8 cellular contexts compared by ENCODE assay signal in genomic region chr15:90219421-90220141, GRCh38. TPM values are rescaled to one million over a fixed set of nuclear protein-coding genes. Genes with fewer than 3 reads are reported as not detected.
DNase-seq lines count a peak whose midpoint lies in the region; ATAC-seq and TF ChIP-seq lines count a peak whose summit lies in the region.

No MANE protein-coding gene starts in this region.

- intact Hi-C loops in CD4-positive, alpha-beta memory T cell (cut with micrococcal nuclease), result no loop called here
- intact Hi-C loops in mucosa of descending colon (cut with DNase I, micrococcal nuclease), result no loop called here

- CTCF ChIA-PET in CD4-positive, alpha-beta memory T cell (lab: Charles Lee; ENCODE audit: partially characterized antibody), result interaction anchor here (0.7 to 3.8 kb wide), 10 partner anchors 11 to 148 kb away, joined by 3 to 15 read pairs (median 4); partner anchors contain the start of genes CIB1, GDPGP1 and SEMA4B

- no peak overlapping the region for H3K4me3 Mint-ChIP-seq in CD4-positive, alpha-beta memory T cell

- no peak overlapping the region for H3K27ac ChIP-seq in CD4-positive, alpha-beta memory T cell (ENCODE audit: low read depth, low read length)
- no peak overlapping the region for H3K27ac ChIP-seq in coronary artery
- H3K27ac ChIP-seq in tibial nerve, result peak overlapping the region; percentile 34 to 75 (median 45)

- H3K4me1 ChIP-seq in CD4-positive, alpha-beta memory T cell (ENCODE audit: insufficient read depth, low read length), result no peaks in the 10 kb centered on the region
- peaks cover 6% of the 10 kb centered on the region for H3K4me1 ChIP-seq in mucosa of descending colon (ENCODE audit: low read depth)
- H3K4me1 ChIP-seq in tibial nerve, result peaks cover 0 to 29% (median 22%) of the 10 kb centered on the region in 4 donors

- TF ChIP-seq POLR2A in tibial nerve (IDR thresholded peaks at IDR 0.05), result no peak

- H3K36me3 Mint-ChIP-seq in CD4-positive, alpha-beta memory T cell, result peaks cover 4 to 17% of the 10 kb centered on the region in 2 donors

- peak in 4 of 5 donors; percentile 33 to 50 (median 43) for DNase-seq in CD4-positive, alpha-beta memory T cell
- DNase-seq in HT-29 (ENCODE audit: low spot score) (peak; percentile 48), coronary artery (ENCODE audit: low spot score) (no peak), mucosa of descending colon (peak; percentile 58 to 63 (median 61)), tibial nerve (ENCODE audit: low spot score in 2 of 2) (no peak), GM19240 (ENCODE audit: insufficient read length, low spot score) (no peak), OCI-M2 (lab: John Stamatoyannopoulos, UW; ENCODE audit: unreplicated experiment) (no peak)

- POLR2A ChIA-PET in CD4-positive, alpha-beta memory T cell (lab: Charles Lee; ENCODE audit: partially characterized antibody), result interaction anchor here (1.1 to 1.5 kb wide), 2 partner anchors 12 to 14 kb away, joined by 3 to 6 read pairs; partner anchors contain the start of genes CIB1 and GDPGP1

- no peaks in the 10 kb centered on the region for H3K27me3 Mint-ChIP-seq in CD4-positive, alpha-beta memory T cell

- H3K36me3 ChIP-seq in CD4-positive, alpha-beta memory T cell (ENCODE audit: insufficient read depth, low read length), result peaks cover 8% of the 10 kb centered on the region
- H3K36me3 ChIP-seq in mucosa of descending colon (ENCODE audit: low read depth), result peaks cover 10% of the 10 kb centered on the region
- H3K36me3 ChIP-seq in tibial nerve, result peaks cover 0 to 59% (median 24%) of the 10 kb centered on the region in 3 donors

- no peak for TF ChIP-seq EP300 in tibial nerve (IDR thresholded peaks at IDR 0.05)

- TF ChIP-seq CTCF in coronary artery (IDR thresholded peaks at IDR 0.05) (peak; percentile 46), mucosa of descending colon (IDR thresholded peaks at IDR 0.05) (peak; percentile 31), tibial nerve (IDR thresholded peaks at IDR 0.05) (peak; percentile 52 to 64 (median 60))

- 48 to 59% methylated on average over 13 to 17 of the region's 17 CpGs for WGBS in tibial nerve, 2 donors

- H3K27ac Mint-ChIP-seq in CD4-positive, alpha-beta memory T cell, result no peak overlapping the region

- H3K9me3 Mint-ChIP-seq in CD4-positive, alpha-beta memory T cell, result no peaks in the 10 kb centered on the region

- H3K27me3 ChIP-seq in CD4-positive, alpha-beta memory T cell (ENCODE audit: insufficient read depth, low read length), result no peaks in the 10 kb centered on the region
- no peaks in the 10 kb centered on the region for H3K27me3 ChIP-seq in tibial nerve

- ATAC-seq in activated CD4-positive, CD25-positive, alpha-beta regulatory T cell treated with anti-CD3 and anti-CD28 coated beads, Interleukin-2, amount 50 U/mL, for 24 hours, result peak; percentile 53 to 68
- peak; percentile 51 for ATAC-seq in mucosa of descending colon

- peaks cover 9 to 13% (median 11%) of the 10 kb centered on the region in 4 donors for H3K4me1 Mint-ChIP-seq in CD4-positive, alpha-beta memory T cell

- H3K4me3 ChIP-seq in CD4-positive, alpha-beta memory T cell (ENCODE audit: low read length in 2 of 2), result no peak overlapping the region
- H3K4me3 ChIP-seq in coronary artery (no peak overlapping the region), mucosa of descending colon (no peak overlapping the region), tibial nerve (no peak overlapping the region)

- no peaks in the 10 kb centered on the region for H3K9me3 ChIP-seq in CD4-positive, alpha-beta memory T cell (ENCODE audit: control insufficient read depth in 1 of 2, low read length in 2 of 2)
- H3K9me3 ChIP-seq in mucosa of descending colon (no peaks in the 10 kb centered on the region), tibial nerve (no peaks in the 10 kb centered on the region)

RNA-seq across cellular contexts. Expression of gene CIB1, which starts 14.2 kb away (rescaled TPM):
- 10 to 100 TPM; 95.2 to 98.2 TPM for total RNA-seq in CD4-positive, alpha-beta memory T cell
- polyA plus RNA-seq in CD4-positive, alpha-beta memory T cell, result 100 to 1,000 TPM; 259 to 345 TPM
- 165 and 178 TPM in 2 replicates for total RNA-seq in HT-29 (2014; rRNA removed; shearing (Covaris generic))
- 100 to 1,000 TPM; 126 to 273 (median 209) TPM for total RNA-seq in mucosa of descending colon
- total RNA-seq in tibial nerve, result 10 to 100 TPM; 27.5 to 48.1 (median 37.8) TPM

RNA-seq across cellular contexts. Expression of gene GDPGP1, which starts 14.4 kb away (rescaled TPM):
- 10 to 100 TPM; 10.1 to 15.0 TPM for total RNA-seq in CD4-positive, alpha-beta memory T cell
- 1 to 10 TPM in 1 of 2 donors, under 1 TPM in 1; 0.58 to 2.0 TPM for polyA plus RNA-seq in CD4-positive, alpha-beta memory T cell
- total RNA-seq in HT-29 (2014; rRNA removed; shearing (Covaris generic)), result 13.7 and 15.1 TPM in 2 replicates
- total RNA-seq in mucosa of descending colon, result 10 to 100 TPM; 18.2 to 25.5 (median 19.3) TPM
- 1 to 10 TPM; 1.4 to 6.9 (median 4.9) TPM for total RNA-seq in tibial nerve

RNA-seq across cellular contexts. Expression of gene SEMA4B, which starts 18.5 kb away (rescaled TPM):
- 10 to 100 TPM; 18.9 to 23.0 TPM for total RNA-seq in CD4-positive, alpha-beta memory T cell
- polyA plus RNA-seq in CD4-positive, alpha-beta memory T cell, result 10 to 100 TPM in 1 of 2 donors, 1 to 10 TPM in 1; 4.4 to 10.5 TPM
- total RNA-seq in HT-29 (2014; rRNA removed; shearing (Covaris generic)), result 198 and 272 TPM in 2 replicates
- total RNA-seq in mucosa of descending colon, result 100 to 1,000 TPM; 118 to 146 (median 131) TPM
- total RNA-seq in tibial nerve, result 100 to 1,000 TPM in 1 of 4 donors, 10 to 100 TPM in 3; 43.1 to 104 (median 59.0) TPM

RNA-seq across cellular contexts. Expression of gene TTLL13, which starts 29.8 kb away (rescaled TPM):
- 1 to 10 TPM; 1.1 to 1.4 TPM for total RNA-seq in CD4-positive, alpha-beta memory T cell
- not detected for polyA plus RNA-seq in CD4-positive, alpha-beta memory T cell
- 0.03 and 0.28 TPM in 2 replicates for total RNA-seq in HT-29 (2014; rRNA removed; shearing (Covaris generic))
- total RNA-seq in mucosa of descending colon (under 1 TPM; 0.34 to 0.93 (median 0.63) TPM), tibial nerve (under 1 TPM in 1 of 4 donors, not detected in 3; 0.60 TPM)

RNA-seq across cellular contexts. Expression of gene NGRN, which starts 45.9 kb away (rescaled TPM):
- 10 to 100 TPM; 53.7 to 59.2 TPM for total RNA-seq in CD4-positive, alpha-beta memory T cell
- polyA plus RNA-seq in CD4-positive, alpha-beta memory T cell, result 10 to 100 TPM; 42.6 to 45.1 TPM
- total RNA-seq in HT-29 (2014; rRNA removed; shearing (Covaris generic)), result 129 and 136 TPM in 2 replicates
- 100 to 1,000 TPM in 1 of 3 donors, 10 to 100 TPM in 2; 41.7 to 111 (median 54.1) TPM for total RNA-seq in mucosa of descending colon
- 10 to 100 TPM; 70.1 to 90.0 (median 74.6) TPM for total RNA-seq in tibial nerve

Comparison
In these comparisons a context has a peak if more than half of its experiments do, and no peak if none do; other contexts are left out.
1. DNase-seq: peak in CD4-positive, alpha-beta memory T cell (4 of 5), HT-29 (single experiment) and mucosa of descending colon (3 of 3); none in coronary artery (single experiment), tibial nerve (0 of 2), GM19240 (single experiment) and OCI-M2 (single experiment).
2. H3K27ac ChIP-seq: peak in tibial nerve (4 of 4); none in CD4-positive, alpha-beta memory T cell (single experiment) and coronary artery (0 of 2).
3. Peak in every context shown above with its lines, with median percentiles within 50 percentile points of each other: CTCF ChIP-seq.